15 cellular contexts compared by ENCODE assay signal in genomic region chr1:199778324-199778955, GRCh38.
DNase-seq lines count a peak whose midpoint lies in the region; ATAC-seq, FAIRE-seq and TF ChIP-seq lines count a peak whose summit lies in the region.
"Had no signal": no experiment of that assay in that cellular context is flagged by ENCODE, and none has a peak within 500 bp of the region (broad histone marks: within the 10 kb centered on the region; RNA-seq: fewer than 3 reads in every experiment).

No MANE protein-coding gene starts in this region.

- TF ChIP-seq CTCF in SK-N-SH (IDR thresholded peaks at IDR 0.05) (no peak), endothelial cell of umbilical vein (IDR thresholded peaks at IDR 0.05; ENCODE audit: extremely low read depth in 1 of 2, insufficient read depth in 1 of 2, low read depth in 1 of 2, low read length in 2 of 2) (no peak)

- H3K4me2 ChIP-seq in SK-N-SH, result no peak overlapping the region
- no peak overlapping the region for H3K4me2 ChIP-seq in endothelial cell of umbilical vein (ENCODE audit: insufficient read depth, low read length)

- H3K36me3 Mint-ChIP-seq in naive thymus-derived CD4-positive, alpha-beta T cell, result no peaks in the 10 kb centered on the region
- H3K36me3 Mint-ChIP-seq: mesothelial cell of epicardium had no signal

- H3K4me1 Mint-ChIP-seq in naive thymus-derived CD4-positive, alpha-beta T cell, result no peaks in the 10 kb centered on the region

- H3K9me2 ChIP-seq in SK-N-SH, result no peaks in the 10 kb centered on the region

- H3K27me3 ChIP-seq in SK-N-SH (ENCODE audit: insufficient read depth), result no peaks in the 10 kb centered on the region
- H3K27me3 ChIP-seq in endothelial cell of umbilical vein (ENCODE audit: control insufficient read depth in 2 of 2, insufficient read depth in 2 of 2, low read length in 2 of 2), result no peaks in the 10 kb centered on the region
- no peaks in the 10 kb centered on the region for H3K27me3 ChIP-seq in naive thymus-derived CD4-positive, alpha-beta T cell (ENCODE audit: control insufficient read depth in 2 of 2, insufficient read depth in 2 of 2, low read length in 2 of 2)

- ATAC-seq in SK-N-SH treated with all-trans-retinoic acid at 6 μM for 48 hours (no peak), HG02852 (IDR thresholded peaks at IDR 0.05; ENCODE audit: unreplicated experiment) (no peak)
- no peak for ATAC-seq in naive thymus-derived CD4-positive, alpha-beta T cell

- intact Hi-C loops in endothelial cell of umbilical vein (cut with micrococcal nuclease), result no loop called here
- intact Hi-C loops in naive thymus-derived CD4-positive, alpha-beta T cell (cut with micrococcal nuclease), result no loop called here

- H3K4me3 ChIP-seq in SK-N-SH (ENCODE audit: low read depth in 2 of 2, low read length in 1 of 2) (no peak overlapping the region), endothelial cell of umbilical vein (replicated peaks in 1 of 3; ENCODE audit: insufficient read depth in 1 of 3, low read depth in 1 of 3, low read length in 3 of 3) (no peak overlapping the region)
- H3K4me3 ChIP-seq in naive thymus-derived CD4-positive, alpha-beta T cell (ENCODE audit: low read length), result no peak overlapping the region

- H3K9ac ChIP-seq in SK-N-SH (no peak overlapping the region), endothelial cell of umbilical vein (replicated peaks; ENCODE audit: extremely low read depth, insufficient read depth, low read length) (no peak overlapping the region)

- H2AFZ ChIP-seq in SK-N-SH (ENCODE audit: low read depth), result no peak overlapping the region
- peak overlapping the region; percentile 61 for H2AFZ ChIP-seq in endothelial cell of umbilical vein (ENCODE audit: low read depth, low read length)

- dilution Hi-C loops in endothelial cell of umbilical vein (cut with MboI; ENCODE audit: extremely low pct_ligation_motif_present, low sequenced_read_pairs), result no loop called here

- no peaks in the 10 kb centered on the region for H3K9me1 ChIP-seq in endothelial cell of umbilical vein (replicated peaks; ENCODE audit: control insufficient read depth, extremely low read depth, insufficient read depth, low read length)

- no peak overlapping the region for H3K4me3 Mint-ChIP-seq in naive thymus-derived CD4-positive, alpha-beta T cell
- H3K4me3 Mint-ChIP-seq: mesothelial cell of epicardium had no signal

- no peak for TF ChIP-seq EP300 in SK-N-SH (IDR thresholded peaks at IDR 0.05; ENCODE audit: borderline replicate concordance in 1 of 2, low read depth in 1 of 2, low read length in 1 of 2)

- no peaks in the 10 kb centered on the region for H3K9me3 Mint-ChIP-seq in naive thymus-derived CD4-positive, alpha-beta T cell
- H3K9me3 Mint-ChIP-seq: mesothelial cell of epicardium had no signal

- no peak for TF ChIP-seq POLR2A in endothelial cell of umbilical vein (IDR thresholded peaks at IDR 0.05; ENCODE audit: low read depth, low read length)

- no peak for TF ChIP-seq RAD21 in SK-N-SH (IDR thresholded peaks at IDR 0.05; ENCODE audit: low read length)

- no peak for FAIRE-seq in endothelial cell of umbilical vein (lab: Jason Lieb, UNC)

- CTCF ChIA-PET in SK-N-SH (lab: Yijun Ruan, JAX) (no interaction called here), endothelial cell of umbilical vein (lab: Charles Lee) (interaction anchor here (0.9 to 1.5 kb wide), 3 partner anchors 87 to 250 kb away, joined by 3 read pairs; no protein-coding TSS in a partner anchor)
- CTCF ChIA-PET in naive thymus-derived CD4-positive, alpha-beta T cell (lab: Charles Lee), result no interaction called here

- H3K27ac ChIP-seq in SK-N-SH (ENCODE audit: low read depth in 2 of 2, low read length in 1 of 2) (no peak overlapping the region), endothelial cell of umbilical vein (ENCODE audit: insufficient read depth, low read depth, low read length) (no peak overlapping the region)
- H3K27ac ChIP-seq in naive thymus-derived CD4-positive, alpha-beta T cell (ENCODE audit: low read depth, low read length), result no peak overlapping the region

- H3K4me1 ChIP-seq in SK-N-SH (ENCODE audit: control insufficient read depth in 1 of 2, insufficient read depth in 2 of 2, low read depth in 1 of 2, low read length in 1 of 2) (no peaks in the 10 kb centered on the region; a peak in 1 of 4 replicates), endothelial cell of umbilical vein (ENCODE audit: control insufficient read depth, extremely low read depth, insufficient read depth, low read length) (peaks cover 36% of the 10 kb centered on the region)
- H3K4me1 ChIP-seq in naive thymus-derived CD4-positive, alpha-beta T cell (ENCODE audit: control insufficient read depth in 2 of 2, insufficient read depth in 2 of 2, low read length in 2 of 2), result no peaks in the 10 kb centered on the region

- DNase-seq in SK-N-SH (peak; percentile 15), NCI-H510A (lab: John Stamatoyannopoulos, UW) (peak; percentile 45), endothelial cell of umbilical vein (ENCODE audit: low read depth, low spot score) (peak; percentile 35), cerebellum (ENCODE audit: low spot score) (no peak), GM19240 (ENCODE audit: insufficient read length, low spot score) (no peak)
- DNase-seq in naive thymus-derived CD4-positive, alpha-beta T cell, result no peak
- DNase-seq: activated CD8-positive, alpha-beta memory T cell treated with anti-CD3 and anti-CD28 coated beads, Interleukin-2, amount 50 U/mL, for 4 hours; activated naive CD4-positive, alpha-beta T cell treated with anti-CD3 and anti-CD28 coated beads, Interleukin-2, amount 50 U/mL, for 16 hours; Calu3; effector memory CD4-positive, alpha-beta T cell; foreskin fibroblast; NCI-H1694 treated with DMSO at 0.1 percent for 48 hours had no signal

- no peak overlapping the region for H3K27ac Mint-ChIP-seq in naive thymus-derived CD4-positive, alpha-beta T cell
- H3K27ac Mint-ChIP-seq: mesothelial cell of epicardium had no signal

- no TSS peak for BruUV-seq in endothelial cell of umbilical vein (replicated peaks; lab: Mats Ljungman, UMichigan)

- no peaks in the 10 kb centered on the region for H3F3A ChIP-seq in SK-N-SH (replicated peaks; ENCODE audit: insufficient read depth)

- WGBS in SK-N-SH (ENCODE audit: low lambda C conversion rate), result 44% methylated on average over 3 of the region's 3 CpGs

- peaks cover 2 to 27% (median 10%) of the 10 kb centered on the region in 5 donors for H3K27me3 Mint-ChIP-seq in naive thymus-derived CD4-positive, alpha-beta T cell

- H3K36me3 ChIP-seq in SK-N-SH (replicated peaks in 1 of 2; ENCODE audit: control insufficient read depth in 1 of 2, insufficient read depth in 2 of 2, low read length in 1 of 2), result no peaks in the 10 kb centered on the region
- H3K36me3 ChIP-seq in endothelial cell of umbilical vein (ENCODE audit: control insufficient read depth in 2 of 2, extremely low read depth in 1 of 2, insufficient read depth in 2 of 2, low read length in 2 of 2), result no peaks in the 10 kb centered on the region
- no peaks in the 10 kb centered on the region for H3K36me3 ChIP-seq in naive thymus-derived CD4-positive, alpha-beta T cell (ENCODE audit: control insufficient read depth in 2 of 3, insufficient read depth in 3 of 3, low read length in 3 of 3)

- POLR2A ChIA-PET in SK-N-SH (lab: Yijun Ruan, JAX) (no interaction called here), endothelial cell of umbilical vein (lab: Charles Lee) (no interaction called here)
- POLR2A ChIA-PET in naive thymus-derived CD4-positive, alpha-beta T cell (lab: Charles Lee), result no interaction called here

- H3K79me2 ChIP-seq in SK-N-SH (ENCODE audit: insufficient read depth), result no peaks in the 10 kb centered on the region
- H3K79me2 ChIP-seq in endothelial cell of umbilical vein (ENCODE audit: control insufficient read depth, insufficient read depth, low read length), result no peaks in the 10 kb centered on the region

- H4K20me1 ChIP-seq in SK-N-SH (ENCODE audit: insufficient read depth) (no peaks in the 10 kb centered on the region), endothelial cell of umbilical vein (replicated peaks; ENCODE audit: control insufficient read depth, extremely low read depth, insufficient read depth, low read length) (no peaks in the 10 kb centered on the region)

- no peaks in the 10 kb centered on the region for H3K9me3 ChIP-seq in SK-N-SH
- H3K9me3 ChIP-seq in endothelial cell of umbilical vein (replicated peaks; ENCODE audit: control insufficient read depth, insufficient read depth, low read length), result no peaks in the 10 kb centered on the region
- H3K9me3 ChIP-seq in naive thymus-derived CD4-positive, alpha-beta T cell (ENCODE audit: control insufficient read depth in 2 of 3, low read length in 3 of 3), result no peaks in the 10 kb centered on the region

TF ChIP-seq in SK-N-SH, 30 proteins besides CTCF, POLR2A, EP300 and RAD21 (continues in another document):
- TF ChIP-seq MXI1 (IDR thresholded peaks at IDR 0.05; ENCODE audit: low read depth, low read length), result no peak

TF ChIP-seq in SK-N-SH treated with all-trans-retinoic acid at 6 μM for 48 hours, 23 proteins besides CTCF, POLR2A, EP300 and RAD21 (continues in another document):
- no peak for TF ChIP-seq CSDC2 (CRISPR knock-in tag; IDR thresholded peaks at IDR 0.05)
- no peak for TF ChIP-seq ZNF8 (CRISPR knock-in tag; IDR thresholded peaks at IDR 0.05)

TF ChIP-seq in endothelial cell of umbilical vein, 7 proteins besides CTCF, POLR2A, EP300 and RAD21:
- TF ChIP-seq JUN (IDR thresholded peaks at IDR 0.05; ENCODE audit: borderline replicate concordance, insufficient read depth, insufficient read length, low read depth), result no peak
- TF ChIP-seq FOS (IDR thresholded peaks at IDR 0.05; ENCODE audit: borderline replicate concordance, insufficient read depth, low read length), result no peak
- TF ChIP-seq POLR2AphosphoS5 (IDR thresholded peaks at IDR 0.05; ENCODE audit: insufficient read depth, low read depth, low read length), result no peak
- TF ChIP-seq MYC (IDR thresholded peaks at IDR 0.05; ENCODE audit: low read depth, low read length), result no peak
- TF ChIP-seq GATA2 (IDR thresholded peaks at IDR 0.05; ENCODE audit: insufficient read depth, insufficient read length, low read depth, low read length), result no peak
- TF ChIP-seq, protein P1, sequence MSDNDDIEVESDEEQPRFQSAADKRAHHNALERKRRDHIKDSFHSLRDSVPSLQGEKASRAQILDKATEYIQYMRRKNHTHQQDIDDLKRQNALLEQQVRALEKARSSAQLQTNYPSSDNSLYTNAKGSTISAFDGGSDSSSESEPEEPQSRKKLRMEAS (IDR thresholded peaks at IDR 0.05; ENCODE audit: insufficient read depth, insufficient read length), result no peak
- no peak for TF ChIP-seq EZH2 (IDR thresholded peaks at IDR 0.05; ENCODE audit: borderline replicate concordance, low read depth, low read length, severe bottlenecking)

Comparison
In these comparisons a context has a peak if more than half of its experiments do, and no peak if none do; other contexts are left out.
1. DNase-seq: peak in SK-N-SH (single experiment), NCI-H510A (single experiment) and endothelial cell of umbilical vein (single experiment); none in cerebellum (single experiment), naive thymus-derived CD4-positive, alpha-beta T cell (0 of 9) and GM19240 (single experiment).